ENCODE assay signal across 13 cellular contexts in the genomic region with DNA sequence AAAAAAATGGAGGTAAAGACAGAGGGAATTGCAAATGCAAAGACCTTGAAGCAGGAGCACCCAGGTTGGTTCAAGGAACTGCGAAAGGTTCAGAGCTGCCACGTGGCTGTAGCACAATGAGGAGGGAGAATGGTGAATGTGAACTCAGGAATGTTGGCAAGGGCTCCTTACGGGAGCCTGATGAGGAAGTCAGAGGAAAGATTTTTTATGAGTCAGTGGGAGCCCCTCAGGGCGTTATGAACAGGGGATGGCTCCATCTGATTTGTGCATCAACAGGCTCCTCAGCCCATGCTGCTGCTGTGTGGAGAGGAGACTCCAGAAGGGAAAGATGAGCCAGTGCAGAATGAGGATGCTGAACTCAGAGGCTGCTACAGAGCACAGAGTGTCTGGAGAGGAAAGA.
DNase-seq lines count a peak whose midpoint lies in the region; ATAC-seq lines count a peak whose summit lies in the region.
"Had no signal": no experiment of that assay in that cellular context is flagged by ENCODE, and none has a peak within 500 bp of the region (broad histone marks: within the 10 kb centered on the region; RNA-seq: fewer than 3 reads in every experiment).

No MANE protein-coding gene starts in this region.

- DNase-seq in AG20443 (ENCODE audit: low spot score) (peak; percentile 87), HS-5 (ENCODE audit: low read depth) (peak; percentile 85), astrocyte of the hippocampus (ENCODE audit: low read depth, low spot score) (peak; percentile 82), islet precursor cell (peak; percentile 94), HuH-7.5 (ENCODE audit: low spot score) (no peak)
- DNase-seq in activated T-cell treated with anti-CD3 and anti-CD28 coated beads, Interleukin-2, amount 50 U/mL, for 1 hour: no peak
- DNase-seq in activated CD4-positive, alpha-beta T cell treated with anti-CD3 and anti-CD28 coated beads for 4 hours: no peak
- DNase-seq: activated CD8-positive, alpha-beta T cell treated with anti-CD3 and anti-CD28 coated beads for 36 hours; activated naive CD4-positive, alpha-beta T cell; left ventricle myocardium inferior; T-helper 17 cell; uterus had no signal

- no peak for ATAC-seq in GM18520 (IDR thresholded peaks at IDR 0.05; ENCODE audit: unreplicated experiment)
- ATAC-seq: activated CD8-positive, alpha-beta T cell treated with anti-CD3 and anti-CD28 coated beads for 36 hours; T-helper 17 cell had no signal

Comparison
In these comparisons a context has a peak if more than half of its experiments do, and no peak if none do; other contexts are left out.
1. DNase-seq: peak in AG20443 (single experiment), HS-5 (single experiment), astrocyte of the hippocampus (single experiment) and islet precursor cell (single experiment); none in activated T-cell treated with anti-CD3 and anti-CD28 coated beads, Interleukin-2, amount 50 U/mL, for 1 hour (single experiment), activated CD4-positive, alpha-beta T cell treated with anti-CD3 and anti-CD28 coated beads for 4 hours (0 of 2) and HuH-7.5 (single experiment).